16 cellular contexts compared by ENCODE assay signal in genomic region chr18:11925800-11926481, GRCh38. TPM values are rescaled to one million over a fixed set of nuclear protein-coding genes. Genes with fewer than 3 reads are reported as not detected.
DNase-seq lines count a peak whose midpoint lies in the region; TF ChIP-seq lines count a peak whose summit lies in the region.
"Had no signal": no experiment of that assay in that cellular context is flagged by ENCODE, and none has a peak within 500 bp of the region (broad histone marks: within the 10 kb centered on the region; RNA-seq: fewer than 3 reads in every experiment).

No MANE protein-coding gene starts in this region.

- H3K27me3 ChIP-seq in Caco-2 (replicated peaks; ENCODE audit: control insufficient read depth, insufficient read depth, low read length), result no peaks in the 10 kb centered on the region

- peaks cover 31% of the 10 kb centered on the region for H3K4me1 Mint-ChIP-seq in Caco-2 (ENCODE audit: low read depth, unreplicated experiment)

- BruUV-seq in Caco-2 (replicated peaks; lab: Mats Ljungman, UMichigan), result no TSS peak

- H3K27ac Mint-ChIP-seq in Caco-2 (ENCODE audit: unreplicated experiment), result peak overlapping the region; percentile 42
- H3K27ac Mint-ChIP-seq: HFFc6, IgD-negative memory B cell had no signal

- H3K27me3 Mint-ChIP-seq in Caco-2 (ENCODE audit: insufficient read depth, unreplicated experiment), result no peaks in the 10 kb centered on the region

- DNase-seq in Caco-2 (peak; percentile 76 to 88), M059J (ENCODE audit: low read depth) (peak; percentile 58), amniotic epithelial cell (ENCODE audit: low read depth) (peak; percentile 70), NOMO-1 (lab: John Stamatoyannopoulos, UW; ENCODE audit: unreplicated experiment in 2 of 2) (no peak)
- no peak for DNase-seq in stimulated activated CD8-positive, alpha-beta memory T cell treated with anti-CD3 and anti-CD28 coated beads, Interleukin-4, amount 100 ng/mL, for 48 hours
- no peak for DNase-seq in stimulated activated naive CD4-positive, alpha-beta T cell (lab: John Stamatoyannopoulos, UW)
- no peak for DNase-seq in activated naive CD4-positive, alpha-beta T cell treated with Interleukin-2 at 50 U/mL for 16 hours
- DNase-seq: C1 segment of cervical spinal cord, DMS 273 treated with DMSO at 0.1 percent for 48 hours, HFFc6, NCI-H2029, NCI-H2171 treated with DMSO at 0.1 percent for 48 hours, SHP77, SK-N-SH had no signal

- H3K4me3 Mint-ChIP-seq in Caco-2 (ENCODE audit: unreplicated experiment), result peak overlapping the region; percentile 9
- H3K4me3 Mint-ChIP-seq: HFFc6, IgD-negative memory B cell had no signal

- no peaks in the 10 kb centered on the region for H3K9me3 Mint-ChIP-seq in Caco-2 (ENCODE audit: unreplicated experiment)
- H3K9me3 Mint-ChIP-seq: HFFc6, IgD-negative memory B cell had no signal

- peaks cover 5% of the 10 kb centered on the region for H3K36me3 Mint-ChIP-seq in Caco-2 (ENCODE audit: insufficient read depth, unreplicated experiment)

- H3K36me3 ChIP-seq in Caco-2 (ENCODE audit: control insufficient read depth, insufficient read depth, low read length), result no peaks in the 10 kb centered on the region
- H3K36me3 ChIP-seq in mesodermal cell (ENCODE audit: control insufficient read depth, insufficient read depth, low read length), result no peaks in the 10 kb centered on the region

- peaks cover 33% of the 10 kb centered on the region for H3K4me1 ChIP-seq in Caco-2
- H3K4me1 ChIP-seq in mesodermal cell (ENCODE audit: control insufficient read depth, insufficient read depth, low read length, poor library complexity, severe bottlenecking), result peaks cover 15% of the 10 kb centered on the region

- peaks cover 4% of the 10 kb centered on the region; the same call in 1 of the 2 replicates for H3K9me3 ChIP-seq in Caco-2
- H3K9me3 ChIP-seq in mesodermal cell (ENCODE audit: control insufficient read depth, low read length), result no peaks in the 10 kb centered on the region
- H3K9me3 ChIP-seq: SK-N-SH had no signal

- no peak for TF ChIP-seq CTCF in Caco-2 (IDR thresholded peaks at IDR 0.05; ENCODE audit: insufficient read depth in 1 of 2, low read depth in 1 of 2, low read length in 1 of 2, severe bottlenecking in 1 of 2, unreplicated experiment in 1 of 2)

- H3K4me3 ChIP-seq in Caco-2 (ENCODE audit: low read depth, low read length) (no peak overlapping the region), mesodermal cell (ENCODE audit: extremely low read depth, insufficient read depth, low read length, poor library complexity, severe bottlenecking) (no peak overlapping the region)

- peak overlapping the region; percentile 36 for H3K27ac ChIP-seq in mesodermal cell (ENCODE audit: low read depth, low read length, severe bottlenecking)

- CTCF ChIA-PET in Caco-2 (lab: Charles Lee), result interaction anchor here (0.9 to 1.1 kb wide), 3 partner anchors 38 to 271 kb away, joined by 3 to 4 read pairs (median 4); no protein-coding TSS in a partner anchor

- POLR2A ChIA-PET in Caco-2 (lab: Charles Lee), result no interaction called here

- intact Hi-C loops in Caco-2 (cut with micrococcal nuclease; ENCODE audit: unreplicated experiment), result loop anchor here (1.0 to 2.0 kb wide), 2 partner anchors 17 to 39 kb away; partner anchors contain the start of gene MPPE1

- 42 to 71% methylated on average over 5 to 6 of the region's 12 CpGs for WGBS in mesodermal cell (ENCODE audit: insufficient coverage in 2 of 2), 2 experiments

RNA-seq across cellular contexts. Expression of gene MPPE1, which starts 17.8 kb away (rescaled TPM):
- total RNA-seq in Caco-2 (2022), result 47.4 and 52.6 TPM in 2 replicates
- 34.7 and 35.9 TPM in 2 replicates for total RNA-seq in M059J (2014; rRNA removed; shearing (Covaris generic))
- polyA plus RNA-seq in mesodermal cell (2013, experiment 1 of 2), result 20.6 TPM
- polyA plus RNA-seq in mesodermal cell (2013, experiment 2 of 2), result 21.3 TPM

RNA-seq across cellular contexts. Expression of gene IMPA2, which starts 55.4 kb away (rescaled TPM):
- total RNA-seq in Caco-2 (2022), result 66.1 and 79.9 TPM in 2 replicates
- 9.6 and 10.4 TPM in 2 replicates for total RNA-seq in M059J (2014; rRNA removed; shearing (Covaris generic))
- polyA plus RNA-seq in mesodermal cell (2013, experiment 1 of 2), result 38.0 TPM
- polyA plus RNA-seq in mesodermal cell (2013, experiment 2 of 2), result 36.4 TPM

Comparison
In these comparisons a context has a peak if more than half of its experiments do, and no peak if none do; other contexts are left out.
1. DNase-seq: peak in Caco-2 (2 of 2), M059J (single experiment) and amniotic epithelial cell (single experiment); none in NOMO-1 (0 of 2), stimulated activated CD8-positive, alpha-beta memory T cell treated with anti-CD3 and anti-CD28 coated beads, Interleukin-4, amount 100 ng/mL, for 48 hours (single experiment), stimulated activated naive CD4-positive, alpha-beta T cell (0 of 6) and activated naive CD4-positive, alpha-beta T cell treated with Interleukin-2 at 50 U/mL for 16 hours (single experiment).